In genomic region chr18:22783662-22784076, GRCh38 we compare ENCODE assay signal across 27 cellular contexts.
DNase-seq lines count a peak whose midpoint lies in the region; ATAC-seq and TF ChIP-seq lines count a peak whose summit lies in the region.
"Had no signal": no experiment of that assay in that cellular context is flagged by ENCODE, and none has a peak within 500 bp of the region (broad histone marks: within the 10 kb centered on the region; RNA-seq: fewer than 3 reads in every experiment).

No MANE protein-coding gene starts in this region.

- DNase-seq in NT2/D1 (ENCODE audit: low read depth, low spot score) = peak; percentile 23
- DNase-seq in endodermal cell = peak; percentile 49
- DNase-seq in neural progenitor cell (ENCODE audit: low spot score) = peak; percentile 67
- no peak for DNase-seq in left colon
- DNase-seq: CD8-positive, alpha-beta T cell; DMS79 treated with DMSO at 0.1 percent for 48 hours; GOT3; KBM-7; MV-4-11; NCI-H1105; NCI-H146; NCI-H1930; NCI-H446 treated with DMSO at 0.1 percent for 48 hours; NCI-H526; NCI-H82; NK-92 treated with Interleukin-12 subunit alpha and Interleukin-12 subunit beta, amount 100 ng/mL, for 24 hours; PC-9; SJCRH30 had no signal

- H3K27ac Mint-ChIP-seq in endodermal cell (no peak overlapping the region), neural progenitor cell (no peak overlapping the region)
- H3K27ac Mint-ChIP-seq: B cell; CD8-positive, alpha-beta T cell had no signal

- H4K20me1 ChIP-seq in neural progenitor cell (ENCODE audit: low read depth) = no peaks in the 10 kb centered on the region

- H3K4me3 ChIP-seq in NT2/D1 (ENCODE audit: insufficient read length, low read depth) (no peak overlapping the region), endodermal cell (ENCODE audit: low read length) (no peak overlapping the region), neural progenitor cell (no peak overlapping the region)
- H3K4me3 ChIP-seq: PC-9, SJCRH30 had no signal

- intact Hi-C loops in left colon (cut with DNase I, micrococcal nuclease) = no loop called here

- H3K4me3 Mint-ChIP-seq in endodermal cell (no peak overlapping the region), neural progenitor cell (no peak overlapping the region)
- H3K4me3 Mint-ChIP-seq: B cell; CD8-positive, alpha-beta T cell had no signal

- H3K27me3 ChIP-seq in NT2/D1 (ENCODE audit: insufficient read depth, insufficient read length) (no peaks in the 10 kb centered on the region), endodermal cell (ENCODE audit: control insufficient read depth, insufficient read depth, low read length, poor library complexity, severe bottlenecking) (peaks cover 6% of the 10 kb centered on the region), neural progenitor cell (no peaks in the 10 kb centered on the region)
- H3K27me3 ChIP-seq: SJCRH30 had no signal

- H3K36me3 Mint-ChIP-seq in endodermal cell (ENCODE audit: low read depth) (no peaks in the 10 kb centered on the region), neural progenitor cell (no peaks in the 10 kb centered on the region)
- H3K36me3 Mint-ChIP-seq: CD8-positive, alpha-beta T cell had no signal

- H2AFZ ChIP-seq in neural progenitor cell (replicated peaks) = peak overlapping the region; percentile 90
- H2AFZ ChIP-seq: PC-9 had no signal

- 29 to 66% methylated on average over 2 to 4 of the region's 4 CpGs for WGBS in endodermal cell (ENCODE audit: insufficient coverage in 1 of 2, insufficient read length in 1 of 2), 2 experiments

- peaks cover 3% of the 10 kb centered on the region for H3F3A ChIP-seq in neural progenitor cell (ENCODE audit: low read depth)

- H3K27ac ChIP-seq in endodermal cell (ENCODE audit: low read depth, low read length) (no peak overlapping the region), neural progenitor cell (peak overlapping the region; percentile 10)
- H3K27ac ChIP-seq: C4-2B, HL-60, PC-9, SJCRH30 had no signal

- H3K36me3 ChIP-seq in NT2/D1 (ENCODE audit: insufficient read depth, insufficient read length, low read length) (no peaks in the 10 kb centered on the region), endodermal cell (ENCODE audit: control insufficient read depth, insufficient read depth, low read length) (no peaks in the 10 kb centered on the region), neural progenitor cell (no peaks in the 10 kb centered on the region)
- H3K36me3 ChIP-seq: SJCRH30 had no signal

- H3K9ac ChIP-seq in NT2/D1 (ENCODE audit: insufficient read length, low read depth) (no peak overlapping the region), endodermal cell (ENCODE audit: extremely low read depth, low read length, poor library complexity, severe bottlenecking) (no peak overlapping the region), neural progenitor cell (no peak overlapping the region)

- ATAC-seq in GM18868 (IDR thresholded peaks at IDR 0.05; ENCODE audit: unreplicated experiment) (peak; percentile 38), left colon (no peak), HG02763 (IDR thresholded peaks at IDR 0.05; ENCODE audit: unreplicated experiment) (no peak), GM19351 (IDR thresholded peaks at IDR 0.05; ENCODE audit: unreplicated experiment) (no peak)
- ATAC-seq: CD8-positive, alpha-beta T cell; HCT116; Right ventricle myocardium inferior; SK-N-SH treated with all-trans-retinoic acid at 6 μM for 48 hours had no signal

- H3K4me1 ChIP-seq in NT2/D1 (ENCODE audit: insufficient read depth, insufficient read length) = no peaks in the 10 kb centered on the region
- no peaks in the 10 kb centered on the region for H3K4me1 ChIP-seq in endodermal cell (ENCODE audit: control insufficient read depth, insufficient read depth, low read length)
- H3K4me1 ChIP-seq in neural progenitor cell = peaks cover 15% of the 10 kb centered on the region
- H3K4me1 ChIP-seq: SJCRH30 had no signal

- H3K4me2 ChIP-seq in neural progenitor cell = peak overlapping the region; percentile 9
- H3K4me2 ChIP-seq: PC-9 had no signal

- H3K79me2 ChIP-seq in neural progenitor cell (ENCODE audit: low read depth) = no peaks in the 10 kb centered on the region

- H3K9me3 Mint-ChIP-seq in endodermal cell (no peaks in the 10 kb centered on the region), neural progenitor cell (no peaks in the 10 kb centered on the region)
- H3K9me3 Mint-ChIP-seq: CD8-positive, alpha-beta T cell had no signal

- H3K27me3 Mint-ChIP-seq in endodermal cell (ENCODE audit: insufficient read depth) = peaks cover 15% of the 10 kb centered on the region
- H3K27me3 Mint-ChIP-seq in neural progenitor cell (ENCODE audit: insufficient read depth, low read depth) = no peaks in the 10 kb centered on the region

- no peaks in the 10 kb centered on the region for H3K4me1 Mint-ChIP-seq in endodermal cell
- peaks cover 2% of the 10 kb centered on the region for H3K4me1 Mint-ChIP-seq in neural progenitor cell
- H3K4me1 Mint-ChIP-seq: B cell had no signal

- no peaks in the 10 kb centered on the region for H3K9me3 ChIP-seq in NT2/D1 (ENCODE audit: insufficient read depth, low read length)
- H3K9me3 ChIP-seq in endodermal cell (ENCODE audit: control insufficient read depth, low read length) = no peaks in the 10 kb centered on the region
- no peaks in the 10 kb centered on the region for H3K9me3 ChIP-seq in neural progenitor cell (ENCODE audit: low read depth)
- H3K9me3 ChIP-seq: SJCRH30 had no signal

- TF ChIP-seq CTCF in endodermal cell (conservative IDR thresholded peaks at IDR 0.05) = no peak
- TF ChIP-seq CTCF in neural progenitor cell (IDR thresholded peaks at IDR 0.05) = no peak

Comparison
In these comparisons a context has a peak if more than half of its experiments do, and no peak if none do; other contexts are left out.
1. DNase-seq: peak in NT2/D1 (single experiment), endodermal cell (single experiment) and neural progenitor cell (single experiment); none in left colon (0 of 2).